In the genomic region with DNA sequence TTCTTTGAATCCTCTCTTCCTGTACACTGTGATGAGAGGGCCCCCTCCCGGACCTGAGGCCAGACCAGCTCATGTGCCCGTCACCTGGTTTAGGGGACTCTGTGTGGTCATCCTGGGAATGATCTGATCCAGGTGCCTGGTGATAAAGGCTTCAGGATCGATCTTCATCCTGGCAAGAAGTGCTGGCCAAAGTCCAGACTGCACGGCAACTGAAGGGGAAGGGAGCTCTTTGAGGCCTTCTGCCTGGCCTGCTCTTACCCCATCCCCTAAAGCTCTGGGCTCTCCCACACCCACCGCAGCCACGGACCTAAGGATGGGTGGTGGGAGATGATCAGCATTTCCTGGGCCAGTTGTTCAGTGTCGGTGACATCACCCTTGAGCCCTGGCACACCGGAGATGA, we compare ENCODE assay signal across 24 cellular contexts.
"Had no signal": no experiment of that assay in that cellular context is flagged by ENCODE, and none has a peak within 500 bp of the region (broad histone marks: within the 10 kb centered on the region; RNA-seq: fewer than 3 reads in every experiment).

No MANE protein-coding gene starts in this region.

- ATAC-seq: activated T-cell treated with anti-CD3 and anti-CD28 coated beads, Interleukin-2, amount 50 U/mL, for 4 hours; activated T-helper 17 cell treated with anti-CD3 and anti-CD28 coated beads, Interleukin-2, amount 50 U/mL, for 72 hours; foreskin keratinocyte; gastroesophageal sphincter had no signal

- H3K4me1 ChIP-seq: gastroesophageal sphincter had no signal

- H3K27ac ChIP-seq: brain microvascular endothelial cell, coronary artery, dorsolateral prefrontal cortex, esophagus muscularis mucosa, foreskin keratinocyte, gastroesophageal sphincter had no signal

- DNase-seq: activated CD4-positive, alpha-beta memory T cell treated with anti-CD3 and anti-CD28 coated beads, Interleukin-2, amount 10 ng/mL, durations not matched to agents 7 days and 5 days; activated CD4-positive, alpha-beta T cell treated with anti-CD3 and anti-CD28 coated beads for 1 hour; activated CD4-positive, alpha-beta T cell treated with anti-CD3 and anti-CD28 coated beads for 4 hours; activated CD4-positive, alpha-beta T cell treated with anti-CD3 and anti-CD28 coated beads, Interleukin-2, amount 10 ng/mL, durations not matched to agents 7 days and 5 days; activated CD4-positive, alpha-beta T cell treated with anti-CD3 and anti-CD28 coated beads, Interleukin-2, amount 50 U/mL, for 4 hours; activated CD4-positive, CD25-positive, alpha-beta regulatory T cell; activated effector memory CD4-positive, alpha-beta T cell treated with Interleukin-2 at 50 U/mL for 16 hours; activated gamma-delta T cell treated with Interleukin-2 at 50 U/mL for 16 hours; activated naive CD4-positive, alpha-beta T cell treated with anti-CD3 and anti-CD28 coated beads, Interleukin-2, amount 50 U/mL, for 16 hours; activated naive CD4-positive, alpha-beta T cell treated with Interleukin-2 at 50 U/mL for 16 hours; activated T-cell treated with anti-CD3 and anti-CD28 coated beads, Interleukin-2, amount 50 U/mL, for 4 hours; amniotic stem cell; anterior cingulate cortex; brain microvascular endothelial cell; dorsolateral prefrontal cortex; effector memory CD4-positive, alpha-beta T cell; erythroblast; foreskin keratinocyte; T-helper 2 cell had no signal

- H3K4me3 ChIP-seq: coronary artery, dorsolateral prefrontal cortex, esophagus muscularis mucosa, gastroesophageal sphincter had no signal

- H3K9me3 ChIP-seq: esophagus muscularis mucosa, gastroesophageal sphincter had no signal

- FAIRE-seq: astrocyte had no signal

- H3K27me3 ChIP-seq: brain microvascular endothelial cell, dorsolateral prefrontal cortex, esophagus muscularis mucosa, foreskin keratinocyte, gastroesophageal sphincter had no signal
